Comparison of ENCODE assay signal across 7 cellular contexts in genomic region chr6:39865011-39865888, GRCh38.
DNase-seq lines count a peak whose midpoint lies in the region; ATAC-seq and TF ChIP-seq lines count a peak whose summit lies in the region.

No MANE protein-coding gene starts in this region.

- H3K4me1 ChIP-seq in MM.1S (ENCODE audit: low read length) (no peaks in the 10 kb centered on the region), lower lobe of right lung (no peaks in the 10 kb centered on the region)

- no peak overlapping the region for H3K4me2 ChIP-seq in MM.1S (ENCODE audit: low read depth, low read length)

- H3F3A ChIP-seq in MM.1S (ENCODE audit: insufficient read depth, low read length) = no peaks in the 10 kb centered on the region

- H2AFZ ChIP-seq in MM.1S (ENCODE audit: low read length) = no peak overlapping the region

- H3K9ac ChIP-seq in MM.1S (ENCODE audit: low read length) = no peak overlapping the region

- H3K9me3 ChIP-seq in MM.1S (replicated peaks; ENCODE audit: insufficient read depth, low read length) (no peaks in the 10 kb centered on the region), lower lobe of right lung (no peaks in the 10 kb centered on the region)

- H3K27me3 ChIP-seq in GM06990 (replicated peaks; ENCODE audit: control insufficient read depth, insufficient read depth, low read length) = no peaks in the 10 kb centered on the region; the same call in 1 of the 2 replicates
- H3K27me3 ChIP-seq in MM.1S (replicated peaks; ENCODE audit: insufficient read depth, low read length) = no peaks in the 10 kb centered on the region
- no peaks in the 10 kb centered on the region for H3K27me3 ChIP-seq in lower lobe of right lung (ENCODE audit: low read depth)

- TF ChIP-seq CTCF in GM06990 (IDR thresholded peaks at IDR 0.05; ENCODE audit: insufficient read depth, low read length, poor library complexity, severe bottlenecking) (peak; percentile 88), MM.1S (IDR thresholded peaks at IDR 0.05; ENCODE audit: low read length) (peak; percentile 67), coronary artery (IDR thresholded peaks at IDR 0.05) (peak; percentile 82), lower lobe of right lung (IDR thresholded peaks at IDR 0.05) (peak; percentile 83)

- DNase-seq in GM06990 (ENCODE audit: extremely low read depth, insufficient read length) (peak; percentile 9), MM.1S (peak; percentile 36), coronary artery (ENCODE audit: low spot score) (peak; percentile 78), lower lobe of right lung (peak; percentile 72)
- peak; percentile 69 for DNase-seq in activated CD4-positive, CD25-positive, alpha-beta regulatory T cell treated with anti-CD3 and anti-CD28 coated beads, Interleukin-2, amount 50 U/mL, for 72 hours
- DNase-seq in stimulated activated CD8-positive, alpha-beta memory T cell treated with anti-CD3 and anti-CD28 coated beads, Interleukin-2, amount 100 ng/mL, for 1 hour (ENCODE audit: low read depth in 2 of 2) = peak; percentile 2 to 34

- H3K27ac ChIP-seq in MM.1S (ENCODE audit: low read length) (no peak overlapping the region), coronary artery (peak overlapping the region in 1 of 2 donors; percentile 16), lower lobe of right lung (no peak overlapping the region)

- H4K20me1 ChIP-seq in MM.1S (ENCODE audit: insufficient read depth, low read length) = no peaks in the 10 kb centered on the region

- H3K9me2 ChIP-seq in MM.1S (replicated peaks; ENCODE audit: insufficient read depth, low read length) = no peaks in the 10 kb centered on the region

- no peaks in the 10 kb centered on the region for H3K36me3 ChIP-seq in GM06990 (ENCODE audit: control insufficient read depth, insufficient read depth, low read length)
- H3K36me3 ChIP-seq in MM.1S (replicated peaks; ENCODE audit: insufficient read depth, low read length) = no peaks in the 10 kb centered on the region
- peaks cover 14% of the 10 kb centered on the region for H3K36me3 ChIP-seq in lower lobe of right lung

- intact Hi-C loops in lower lobe of right lung (cut with DNase I) = no loop called here

- H3K4me3 ChIP-seq in GM06990 (replicated peaks; ENCODE audit: low read depth, low read length) (no peak overlapping the region), MM.1S (ENCODE audit: low read length) (no peak overlapping the region), coronary artery (no peak overlapping the region), lower lobe of right lung (no peak overlapping the region)

- ATAC-seq in lower lobe of right lung = peak; percentile 66 to 73
- ATAC-seq in GM21367 (IDR thresholded peaks at IDR 0.05; ENCODE audit: unreplicated experiment) = no peak

- no peaks in the 10 kb centered on the region for H3K79me2 ChIP-seq in MM.1S (ENCODE audit: low read length)

Comparison
In these comparisons a context has a peak if more than half of its experiments do, and no peak if none do; other contexts are left out.
1. DNase-seq: peak in every context shown above with its lines; median percentile 78 in coronary artery; 72 in lower lobe of right lung; 69 in activated CD4-positive, CD25-positive, alpha-beta regulatory T cell treated with anti-CD3 and anti-CD28 coated beads, Interleukin-2, amount 50 U/mL, for 72 hours; 36 in MM.1S; 18 in stimulated activated CD8-positive, alpha-beta memory T cell treated with anti-CD3 and anti-CD28 coated beads, Interleukin-2, amount 100 ng/mL, for 1 hour; 9 in GM06990.